ENCODE assay signal across 13 cellular contexts in the genomic region with DNA sequence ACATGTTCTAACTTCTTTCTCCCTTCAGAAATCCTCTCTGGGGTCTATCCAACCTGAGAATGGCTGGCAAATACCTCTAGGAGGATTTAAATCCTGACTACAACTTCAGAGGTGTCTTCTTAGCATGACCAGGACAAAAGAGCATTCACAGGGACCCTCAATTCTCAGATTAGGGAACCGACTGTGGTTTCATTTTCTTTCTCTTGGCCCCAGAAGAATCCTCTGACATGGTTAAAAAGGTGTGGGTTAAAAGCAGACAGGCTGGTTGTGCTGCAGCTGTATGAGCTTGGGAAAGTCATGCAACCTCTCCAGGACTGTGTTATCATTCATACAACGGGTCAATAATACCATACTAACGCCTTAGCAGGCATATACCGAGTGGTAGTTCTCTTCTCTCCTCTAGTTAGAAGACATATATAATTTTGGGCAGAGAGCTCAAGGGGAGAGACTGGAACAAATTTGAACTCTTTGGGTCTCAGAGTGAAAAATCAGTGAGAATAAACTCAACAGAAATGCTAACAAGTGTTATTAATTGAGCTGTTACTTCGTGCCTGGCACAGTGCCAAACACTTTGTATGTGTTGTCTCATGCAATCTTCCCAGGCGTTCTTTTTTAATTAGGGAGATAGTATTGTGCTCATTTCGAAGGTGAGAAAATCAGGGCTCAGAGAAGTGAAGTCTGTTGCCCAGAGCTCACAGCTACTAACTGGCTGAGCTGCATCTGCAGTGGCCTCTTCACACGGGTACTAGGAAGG. TPM values are rescaled to one million over a fixed set of nuclear protein-coding genes. Genes with fewer than 3 reads are reported as not detected.
A peak's percentile ranks its signal among the peaks of the same experiment; 100 is the strongest.
DNase-seq lines count a peak whose midpoint lies in the region; ATAC-seq and TF ChIP-seq lines count a peak whose summit lies in the region.
"Had no signal": no experiment of that assay in that cellular context is flagged by ENCODE, and none has a peak within 500 bp of the region (broad histone marks: within the 10 kb centered on the region; RNA-seq: fewer than 3 reads in every experiment).

No MANE protein-coding gene starts in this region.

- peak; percentile 64 for ATAC-seq in HG02759 (IDR thresholded peaks at IDR 0.05; ENCODE audit: unreplicated experiment)
- ATAC-seq in T-cell (replicated peaks in 1 of 4) = no peak
- no peak for ATAC-seq in HG03175 (IDR thresholded peaks at IDR 0.05; ENCODE audit: unreplicated experiment)

- H3K36me3 ChIP-seq in neuron (ENCODE audit: insufficient read depth, low read length) = no peaks in the 10 kb centered on the region
- H3K36me3 ChIP-seq: brain microvascular endothelial cell, transverse colon had no signal

- peak overlapping the region; percentile 8 for H2AFZ ChIP-seq in neuron (ENCODE audit: low read depth, low read length)

- POLR2A ChIA-PET in T-cell (lab: Charles Lee) = no interaction called here

- no peaks in the 10 kb centered on the region for H3K27me3 ChIP-seq in neuron (ENCODE audit: insufficient read depth, low read length)
- H3K27me3 ChIP-seq: brain microvascular endothelial cell, transverse colon had no signal

- no peaks in the 10 kb centered on the region for H3K9me3 ChIP-seq in neuron (ENCODE audit: low read length)
- H3K9me3 ChIP-seq: transverse colon had no signal

- no peak overlapping the region for H3K4me3 ChIP-seq in neuron (ENCODE audit: low read length)
- H3K4me3 ChIP-seq: transverse colon had no signal

- peak; percentile 29 for DNase-seq in DMS 273 (lab: John Stamatoyannopoulos, UW; ENCODE audit: unreplicated experiment)
- DNase-seq in DMS 273 treated with DMSO at 0.1 percent for 48 hours (lab: John Stamatoyannopoulos, UW) = no peak
- DNase-seq in T-cell = no peak
- no peak for DNase-seq in retina
- DNase-seq: activated CD4-positive, alpha-beta T cell treated with anti-CD3 and anti-CD28 coated beads, Interleukin-2, amount 10 ng/mL, durations not matched to agents 24 days and 14 days; NCI-H187; SHP77 treated with DMSO at 0.1 percent for 48 hours; transverse colon had no signal

- peaks cover 0 to 4% (median 0%) of the 10 kb centered on the region in 5 experiments for H3K9me3 Mint-ChIP-seq in brain
- no peaks in the 10 kb centered on the region for H3K9me3 Mint-ChIP-seq in T-cell
- H3K9me3 Mint-ChIP-seq: activated CD4-positive, alpha-beta T cell treated with anti-CD3 and anti-CD28 coated beads, Interleukin-2, amount 10 ng/mL, durations not matched to agents 24 days and 14 days had no signal

- H3K36me3 Mint-ChIP-seq in brain = peaks cover 4% of the 10 kb centered on the region
- H3K36me3 Mint-ChIP-seq in T-cell = peaks cover 51% of the 10 kb centered on the region

- CTCF ChIA-PET in T-cell (lab: Charles Lee) = no interaction called here

- TF ChIP-seq CTCF in brain (conservative IDR thresholded peaks at IDR 0.05) = no peak

- H3K4me3 Mint-ChIP-seq in brain (peak overlapping the region in 2 of 5 experiments; percentile 20 to 41), T-cell (no peak overlapping the region)
- H3K4me3 Mint-ChIP-seq: activated CD4-positive, alpha-beta T cell treated with anti-CD3 and anti-CD28 coated beads, Interleukin-2, amount 10 ng/mL, durations not matched to agents 24 days and 14 days had no signal

- H3K27me3 Mint-ChIP-seq in brain = no peaks in the 10 kb centered on the region
- no peaks in the 10 kb centered on the region for H3K27me3 Mint-ChIP-seq in T-cell
- H3K27me3 Mint-ChIP-seq: activated CD4-positive, alpha-beta T cell treated with anti-CD3 and anti-CD28 coated beads, Interleukin-2, amount 10 ng/mL, durations not matched to agents 24 days and 14 days had no signal

- H3K4me1 Mint-ChIP-seq in brain = peaks cover 24% of the 10 kb centered on the region
- peaks cover 9 to 21% (median 9%) of the 10 kb centered on the region in 3 donors for H3K4me1 Mint-ChIP-seq in T-cell

- peaks cover 32% of the 10 kb centered on the region for H3K4me1 ChIP-seq in neuron (ENCODE audit: insufficient read depth, low read length)
- H3K4me1 ChIP-seq: transverse colon had no signal

- H3K27ac Mint-ChIP-seq in brain (peak overlapping the region in 3 of 5 experiments; percentile 89 to 93 (median 93)), T-cell (no peak overlapping the region)

RNA-seq across cellular contexts. Expression of gene INSYN2B, which starts 35.2 kb away (rescaled TPM):
- polyA plus RNA-seq in brain (ENCODE audit: insufficient read depth, low read depth, low replicate concordance) = 1.0 TPM
- total RNA-seq in T-cell = not detected
- total RNA-seq: activated CD4-positive, alpha-beta T cell treated with anti-CD3 and anti-CD28 coated beads, Interleukin-2, amount 10 ng/mL, durations not matched to agents 24 days and 14 days; transverse colon had no signal

Comparison
In these comparisons a context has a peak if more than half of its experiments do, and no peak if none do; other contexts are left out.
1. H3K27ac Mint-ChIP-seq: peak in brain (3 of 5); none in T-cell (0 of 2).